ENCODE assay signal across 8 cellular contexts in the genomic region with DNA sequence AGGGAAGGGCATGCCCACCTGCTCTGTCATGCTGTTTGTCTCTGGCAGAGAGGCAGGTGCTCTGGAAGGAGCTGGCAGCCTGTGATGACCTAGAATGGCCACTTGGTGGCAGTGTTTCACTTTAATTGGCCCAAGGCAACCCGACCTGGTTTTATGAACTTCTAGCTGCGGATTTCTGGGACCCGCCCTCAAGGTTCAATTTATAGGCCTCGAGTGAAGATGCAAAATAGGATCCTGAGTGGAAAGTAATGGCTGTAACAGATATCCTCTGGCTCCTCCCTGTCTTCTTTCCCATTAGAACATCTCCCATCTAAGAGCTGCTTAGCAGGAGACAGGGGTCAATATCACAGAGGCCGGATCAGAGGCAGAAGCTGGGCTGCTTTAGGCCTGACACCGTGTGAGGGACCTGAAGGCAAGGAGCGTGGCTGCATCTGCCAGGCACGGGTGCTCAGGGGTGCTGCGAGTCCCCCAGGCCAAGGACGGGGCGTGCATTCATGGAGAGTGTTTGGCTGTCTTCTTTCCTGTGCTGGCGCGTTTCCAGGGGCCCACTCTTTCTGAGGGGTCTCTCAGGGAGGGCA.
DNase-seq lines count a peak whose midpoint lies in the region; ATAC-seq and TF ChIP-seq lines count a peak whose summit lies in the region.

No MANE protein-coding gene starts in this region.

- DNase-seq in GM03348 (ENCODE audit: low spot score), result peak; percentile 81
- DNase-seq in HFF-Myc (ENCODE audit: extremely low read depth, low read depth), result peak; percentile 37
- peak; percentile 17 for DNase-seq in NCI-H146 treated with DMSO at 0.1 percent for 48 hours (lab: John Stamatoyannopoulos, UW; ENCODE audit: unreplicated experiment)
- DNase-seq in UCSD-AML1 (lab: John Stamatoyannopoulos, UW; ENCODE audit: unreplicated experiment), result peak; percentile 45
- peak; percentile 16 for DNase-seq in brain pericyte (ENCODE audit: low read depth, low spot score)
- peak; percentile 82 for DNase-seq in iPS-NIHi7 (ENCODE audit: extremely low spot score)
- peak; percentile 38 to 49 for DNase-seq in stimulated activated CD4-positive, alpha-beta T cell treated with anti-CD3 and anti-CD28 coated beads, Interleukin-12 subunit alpha, Interleukin-12 subunit beta, amount 100 ng/mL, for 24 hours (ENCODE audit: low read depth in 2 of 2)

- no peak overlapping the region for H3K4me3 ChIP-seq in HFF-Myc (replicated peaks; ENCODE audit: low read depth, low read length)

- ATAC-seq in HG03469 (IDR thresholded peaks at IDR 0.05; ENCODE audit: unreplicated experiment), result no peak

- peak; percentile 79 for TF ChIP-seq CTCF in HFF-Myc (IDR thresholded peaks at IDR 0.05; ENCODE audit: low read depth, low read length, missing control alignments)

Comparison
In these comparisons a context has a peak if more than half of its experiments do, and no peak if none do; other contexts are left out.
1. DNase-seq: peak in every context shown above with its lines; median percentile 82 in iPS-NIHi7; 81 in GM03348; 45 in UCSD-AML1; 44 in stimulated activated CD4-positive, alpha-beta T cell treated with anti-CD3 and anti-CD28 coated beads, Interleukin-12 subunit alpha, Interleukin-12 subunit beta, amount 100 ng/mL, for 24 hours; 37 in HFF-Myc; 17 in NCI-H146 treated with DMSO at 0.1 percent for 48 hours; 16 in brain pericyte.